9 cellular contexts compared by ENCODE assay signal in the genomic region with DNA sequence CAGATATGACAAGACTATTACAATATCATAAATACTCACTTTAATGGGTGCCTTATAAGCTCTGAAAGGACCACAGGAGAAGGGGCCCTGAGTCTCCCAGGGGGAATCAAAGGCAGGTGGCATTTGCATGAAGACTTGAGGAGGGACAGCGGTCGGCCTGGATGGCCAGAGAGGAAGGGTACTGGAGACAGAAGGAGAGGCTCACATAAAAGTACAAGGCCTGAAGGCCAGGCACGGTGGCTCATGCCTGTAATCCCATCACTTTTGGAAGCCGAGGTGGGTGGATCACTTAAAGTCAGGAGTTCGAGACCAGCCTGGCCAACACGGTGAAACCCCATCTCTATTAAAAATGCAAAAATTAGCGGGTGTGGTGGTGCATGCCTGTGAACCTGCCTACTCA. TPM values are rescaled to one million over a fixed set of nuclear protein-coding genes. Genes with fewer than 3 reads are reported as not detected.
"Had no signal": no experiment of that assay in that cellular context is flagged by ENCODE, and none has a peak within 500 bp of the region (broad histone marks: within the 10 kb centered on the region; RNA-seq: fewer than 3 reads in every experiment).

No MANE protein-coding gene starts in this region.

- H3K9me3 ChIP-seq: HAP-1 had no signal

- H3K27ac Mint-ChIP-seq: GM23338, H9, HFFc6 had no signal

- H3K4me3 Mint-ChIP-seq: GM23338, H9, HFFc6 had no signal

- ATAC-seq: GM23338, HCT116 had no signal

- H3K4me3 ChIP-seq: GM23248, GM23338, HAP-1 had no signal

- DNase-seq: GM23248, GOT3, H7, H9, HCEC 1CT, HFFc6 had no signal

- H3K9me3 Mint-ChIP-seq: HFFc6 had no signal

- H3K36me3 ChIP-seq: HAP-1 had no signal

- H3K27ac ChIP-seq: GM23248 had no signal

RNA-seq across cellular contexts. Expression of gene LMX1B, which starts 29.1 kb away (rescaled TPM):
- total RNA-seq: GM23248, HFFc6 had no signal
